In the genomic region with DNA sequence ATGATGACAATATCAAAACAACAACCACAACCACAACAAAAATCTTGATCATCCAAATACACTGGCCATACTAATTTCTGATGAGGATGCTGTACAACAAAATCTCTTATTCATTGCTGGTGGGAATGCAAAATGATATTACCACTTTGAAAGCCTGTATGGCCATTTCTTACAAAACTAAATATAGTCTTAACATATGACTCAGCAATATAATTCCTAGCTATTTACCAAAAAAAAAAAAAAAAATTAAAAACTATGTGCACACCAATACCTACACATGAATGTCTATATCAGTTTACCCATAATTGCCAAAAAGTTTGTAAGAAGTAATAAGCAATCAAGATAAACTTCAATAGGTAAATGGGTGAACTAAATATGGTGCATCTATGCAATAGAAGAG, we compare ENCODE assay signal across 8 cellular contexts.
"Had no signal": no experiment of that assay in that cellular context is flagged by ENCODE, and none has a peak within 500 bp of the region (broad histone marks: within the 10 kb centered on the region; RNA-seq: fewer than 3 reads in every experiment).

No MANE protein-coding gene starts in this region.

- ATAC-seq: GM23338, HCT116 had no signal

- H3K4me3 ChIP-seq: GM23338, HAP-1 had no signal

- DNase-seq: H7, HFFc6, Kasumi-1, KG1 had no signal

- H3K27ac ChIP-seq: HL-60 had no signal

- H3K36me3 ChIP-seq: HAP-1 had no signal

- H3K4me1 ChIP-seq: HAP-1 had no signal

- H3K4me2 ChIP-seq: GM23338 had no signal

- H3K9me3 ChIP-seq: HAP-1 had no signal

- H2AFZ ChIP-seq: GM23338 had no signal
